In the genomic region with DNA sequence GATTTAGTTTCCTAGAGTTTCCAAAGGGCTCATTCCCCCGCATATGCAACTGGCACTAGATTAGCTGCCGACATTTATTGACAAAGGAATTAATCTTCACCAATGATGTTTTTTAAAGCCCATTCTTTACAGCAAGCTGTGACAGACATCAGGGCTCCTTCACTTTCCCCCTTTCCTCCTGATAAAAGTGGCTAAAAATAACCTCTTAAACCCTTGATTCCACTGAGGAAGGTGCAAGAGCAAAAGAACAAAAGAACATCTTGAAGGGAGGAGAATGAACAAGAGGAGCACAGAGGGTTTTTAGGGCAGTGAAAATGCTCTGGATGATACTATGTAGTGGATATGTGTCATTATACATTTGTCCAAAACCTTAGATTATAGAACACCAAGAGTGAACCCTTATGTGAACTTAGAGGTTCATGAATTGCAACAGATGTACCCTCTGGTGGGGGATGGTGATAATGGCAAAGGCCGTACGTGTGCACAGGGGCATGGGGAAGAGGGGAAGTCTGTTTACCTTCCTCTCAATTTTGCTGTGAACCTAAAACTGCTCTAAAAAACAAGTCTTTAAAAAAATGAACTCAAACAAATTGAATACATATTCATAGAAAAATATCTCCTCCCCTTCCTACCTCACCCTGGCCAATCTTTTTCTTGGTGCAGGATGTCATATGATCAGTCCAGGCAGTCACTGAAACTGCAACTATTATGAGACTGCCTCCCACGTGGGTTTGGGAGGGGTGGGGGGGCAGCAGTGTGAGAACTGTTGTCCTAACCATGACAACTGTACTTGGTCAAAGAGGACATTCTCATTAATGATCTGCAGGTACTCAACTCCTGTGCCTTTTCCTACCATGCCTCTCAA, we compare ENCODE assay signal across 13 cellular contexts.
DNase-seq lines count a peak whose midpoint lies in the region; ATAC-seq lines count a peak whose summit lies in the region.
"Had no signal": no experiment of that assay in that cellular context is flagged by ENCODE, and none has a peak within 500 bp of the region (broad histone marks: within the 10 kb centered on the region; RNA-seq: fewer than 3 reads in every experiment).

No MANE protein-coding gene starts in this region.

- no peak for DNase-seq in activated T-helper 2 cell treated with anti-CD3 and anti-CD28 coated beads, Interferon-gamma antibody, Interleukin-2, Interleukin-4, amounts not matched to agents 10 μg/mL and 5 μg/mL and 100 μg/mL, durations not matched to agents 14 hours and 24 hours and 36 hours (ENCODE audit: low spot score)
- no peak for DNase-seq in UCSD-AML1 (lab: John Stamatoyannopoulos, UW; ENCODE audit: unreplicated experiment)
- DNase-seq in caudate nucleus (lab: John Stamatoyannopoulos, UW): no peak
- DNase-seq: activated CD4-positive, alpha-beta T cell treated with anti-CD3 and anti-CD28 coated beads for 4 hours; DMS153; foreskin melanocyte had no signal

- peaks cover 0 to 39% (median 22%) of the 10 kb centered on the region in 11 experiments; a peak in 13 of 22 replicates for H3K36me3 ChIP-seq in BLaER1 treated with 17β-estradiol and CSF1 and Interleukin-3, amounts not matched to agents 10 nM and 100 nM
- H3K36me3 ChIP-seq: ascending aorta had no signal

- no peak overlapping the region for H3K27ac Mint-ChIP-seq in activated T-helper 2 cell treated with anti-CD3 and anti-CD28 coated beads, Interferon-gamma antibody, Interleukin-2, Interleukin-4, amounts not matched to agents 10 μg/mL and 5 μg/mL and 100 μg/mL, durations not matched to agents 14 hours and 24 hours and 36 hours

- H3K4me1 ChIP-seq in BLaER1 treated with 17β-estradiol and CSF1 and Interleukin-3, amounts not matched to agents 10 nM and 100 nM: peaks cover 0 to 25% (median 11%) of the 10 kb centered on the region in 10 experiments; a peak in 10 of 20 replicates
- H3K4me1 ChIP-seq: ascending aorta had no signal

- no peaks in the 10 kb centered on the region for H3K36me3 Mint-ChIP-seq in activated T-helper 2 cell treated with anti-CD3 and anti-CD28 coated beads, Interferon-gamma antibody, Interleukin-2, Interleukin-4, amounts not matched to agents 10 μg/mL and 5 μg/mL and 100 μg/mL, durations not matched to agents 14 hours and 24 hours and 36 hours (ENCODE audit: low read depth)

- no peaks in the 10 kb centered on the region for H3K9me3 Mint-ChIP-seq in activated T-helper 2 cell treated with anti-CD3 and anti-CD28 coated beads, Interferon-gamma antibody, Interleukin-2, Interleukin-4, amounts not matched to agents 10 μg/mL and 5 μg/mL and 100 μg/mL, durations not matched to agents 14 hours and 24 hours and 36 hours

- no peaks in the 10 kb centered on the region for H3K27me3 ChIP-seq in BLaER1 treated with 17β-estradiol and CSF1 and Interleukin-3, amounts not matched to agents 10 nM and 100 nM
- H3K27me3 ChIP-seq: ascending aorta had no signal

- intact Hi-C loops in activated T-helper 2 cell treated with anti-CD3 and anti-CD28 coated beads, Interferon-gamma antibody, Interleukin-2, Interleukin-4, amounts not matched to agents 10 μg/mL and 5 μg/mL and 100 μg/mL, durations not matched to agents 14 hours and 24 hours and 36 hours (cut with micrococcal nuclease): no loop called here

- H3K4me3 ChIP-seq in BLaER1 treated with 17β-estradiol and CSF1 and Interleukin-3, amounts not matched to agents 10 nM and 100 nM: no peak overlapping the region
- H3K4me3 ChIP-seq: ascending aorta had no signal

- no peaks in the 10 kb centered on the region for H3K27me3 Mint-ChIP-seq in activated T-helper 2 cell treated with anti-CD3 and anti-CD28 coated beads, Interferon-gamma antibody, Interleukin-2, Interleukin-4, amounts not matched to agents 10 μg/mL and 5 μg/mL and 100 μg/mL, durations not matched to agents 14 hours and 24 hours and 36 hours (ENCODE audit: low read depth)

- peak overlapping the region in 6 of 11 experiments; percentile 9 to 35 (median 19); a peak in 6 of 22 replicates for H3K4me2 ChIP-seq in BLaER1 treated with 17β-estradiol and CSF1 and Interleukin-3, amounts not matched to agents 10 nM and 100 nM

- no peak overlapping the region for H3K9ac ChIP-seq in BLaER1 treated with 17β-estradiol and CSF1 and Interleukin-3, amounts not matched to agents 10 nM and 100 nM

- peaks cover 0 to 37% (median 7%) of the 10 kb centered on the region in 11 experiments; a peak in 7 of 22 replicates for H3K9me3 ChIP-seq in BLaER1 treated with 17β-estradiol and CSF1 and Interleukin-3, amounts not matched to agents 10 nM and 100 nM (replicated peaks in 1 of 11)
- H3K9me3 ChIP-seq: ascending aorta had no signal

- no peak overlapping the region for H3K27ac ChIP-seq in BLaER1 treated with 17β-estradiol and CSF1 and Interleukin-3, amounts not matched to agents 10 nM and 100 nM
- H3K27ac ChIP-seq in caudate nucleus (ENCODE audit: low read depth, low read length): no peak overlapping the region
- H3K27ac ChIP-seq: ascending aorta, HL-60 had no signal

- no peak overlapping the region for H3K4me3 Mint-ChIP-seq in activated T-helper 2 cell treated with anti-CD3 and anti-CD28 coated beads, Interferon-gamma antibody, Interleukin-2, Interleukin-4, amounts not matched to agents 10 μg/mL and 5 μg/mL and 100 μg/mL, durations not matched to agents 14 hours and 24 hours and 36 hours (ENCODE audit: low read depth)

- ATAC-seq in GM18868 (IDR thresholded peaks at IDR 0.05; ENCODE audit: unreplicated experiment) (peak; percentile 88), HG02588 (IDR thresholded peaks at IDR 0.05; ENCODE audit: unreplicated experiment) (peak; percentile 91), HG03558 (IDR thresholded peaks at IDR 0.05; ENCODE audit: extremely low read depth, unreplicated experiment) (peak; percentile 78), GM19328 (IDR thresholded peaks at IDR 0.05; ENCODE audit: unreplicated experiment) (no peak)

- H3K4me1 Mint-ChIP-seq in activated T-helper 2 cell treated with anti-CD3 and anti-CD28 coated beads, Interferon-gamma antibody, Interleukin-2, Interleukin-4, amounts not matched to agents 10 μg/mL and 5 μg/mL and 100 μg/mL, durations not matched to agents 14 hours and 24 hours and 36 hours (ENCODE audit: low read depth): no peaks in the 10 kb centered on the region

- H4K20me1 ChIP-seq in BLaER1 treated with 17β-estradiol and CSF1 and Interleukin-3, amounts not matched to agents 10 nM and 100 nM: no peaks in the 10 kb centered on the region; a peak in 2 of 22 replicates
